ENCODE assay signal across 21 cellular contexts in the genomic region with DNA sequence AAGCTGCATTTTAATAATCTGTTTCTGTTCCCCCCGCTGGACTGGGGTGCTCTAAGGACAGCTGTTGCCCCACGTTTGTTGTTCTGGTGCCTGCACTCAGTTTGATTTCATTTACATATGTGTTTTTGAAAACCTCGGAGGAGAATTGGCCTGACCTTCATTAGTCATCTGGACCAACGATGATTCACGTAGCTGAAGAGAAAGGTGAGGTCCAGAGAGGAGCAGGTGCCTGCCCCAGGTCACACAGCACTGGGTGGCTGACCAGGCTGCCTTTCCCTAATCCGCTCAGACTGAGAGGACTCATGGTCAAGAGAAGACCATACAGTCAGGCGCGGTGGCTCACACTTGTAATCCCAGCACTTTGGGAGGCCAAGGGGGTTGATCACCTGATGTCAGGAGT. TPM values are rescaled to one million over a fixed set of nuclear protein-coding genes. Genes with fewer than 3 reads are reported as not detected.
DNase-seq lines count a peak whose midpoint lies in the region; ATAC-seq, FAIRE-seq and TF ChIP-seq lines count a peak whose summit lies in the region.
"Had no signal": no experiment of that assay in that cellular context is flagged by ENCODE, and none has a peak within 500 bp of the region (broad histone marks: within the 10 kb centered on the region; RNA-seq: fewer than 3 reads in every experiment).

No MANE protein-coding gene starts in this region.

- H3K9me3 ChIP-seq in A549 = no peaks in the 10 kb centered on the region
- H3K9me3 ChIP-seq in breast epithelium = no peaks in the 10 kb centered on the region
- H3K9me3 ChIP-seq: Peyer's patch, tibial nerve had no signal

- TF ChIP-seq CTCF in A549 (IDR thresholded peaks at IDR 0.05) (no peak), breast epithelium (IDR thresholded peaks at IDR 0.05) (no peak), osteocyte (IDR thresholded peaks at IDR 0.05) (no peak)

- H3K27me3 ChIP-seq in breast epithelium = no peaks in the 10 kb centered on the region
- H3K27me3 ChIP-seq: tibial nerve had no signal

- FAIRE-seq in A549 (lab: Jason Lieb, UNC) = no peak
- FAIRE-seq: GM12878 had no signal

- TF ChIP-seq POLR2A in A549 (IDR thresholded peaks at IDR 0.05; ENCODE audit: low read length) (no peak), breast epithelium (IDR thresholded peaks at IDR 0.05) (no peak)

- ATAC-seq in A549 = no peak
- ATAC-seq: GM12878 had no signal

- no peaks in the 10 kb centered on the region for H3K9me3 Mint-ChIP-seq in osteocyte (ENCODE audit: unreplicated experiment)
- H3K9me3 Mint-ChIP-seq in activated naive CD8-positive, alpha-beta T cell treated with anti-CD3 and anti-CD28 coated beads for 36 hours = no peaks in the 10 kb centered on the region
- no peaks in the 10 kb centered on the region for H3K9me3 Mint-ChIP-seq in activated T-helper 1 cell treated with anti-CD3 and anti-CD28 coated beads, Interleukin-12 subunit alpha, Interleukin-12 subunit beta, Interleukin-2, Interleukin-4 antibody, amounts not matched to agents 30 ng/mL and 10 ng/mL and 1 ng/mL, durations not matched to agents 14 hours and 24 hours and 36 hours
- H3K9me3 Mint-ChIP-seq: CD8-positive, alpha-beta memory T cell; memory B cell; neural crest cell had no signal

- WGBS in A549 (ENCODE audit: missing lambda C conversion rate) = 59% methylated on average over 7 of the region's 8 CpGs

- no peaks in the 10 kb centered on the region for H3K36me3 ChIP-seq in breast epithelium
- H3K36me3 ChIP-seq: Peyer's patch, tibial nerve had no signal

- H3K4me3 ChIP-seq in A549 (no peak overlapping the region), breast epithelium (no peak overlapping the region)
- H3K4me3 ChIP-seq: GM12878, Peyer's patch, tibial nerve had no signal

- no peak for DNase-seq in A549 (ENCODE audit: low read depth in 1 of 2, low spot score in 1 of 2)
- peak; percentile 50 for DNase-seq in LHCN-M2 (ENCODE audit: low read depth)
- DNase-seq in breast epithelium (ENCODE audit: low spot score in 2 of 2) = no peak
- no peak for DNase-seq in osteocyte (ENCODE audit: extremely low spot score, unreplicated experiment)
- no peak for DNase-seq in occipital lobe (lab: John Stamatoyannopoulos, UW)
- DNase-seq in NCI-H1417 (lab: John Stamatoyannopoulos, UW) = no peak
- no peak for DNase-seq in activated naive CD8-positive, alpha-beta T cell treated with anti-CD3 and anti-CD28 coated beads for 36 hours
- DNase-seq in activated T-helper 1 cell treated with anti-CD3 and anti-CD28 coated beads, Interleukin-12 subunit alpha, Interleukin-12 subunit beta, Interleukin-2, Interleukin-4 antibody, amounts not matched to agents 30 ng/mL and 10 ng/mL and 1 ng/mL, durations not matched to agents 14 hours and 24 hours and 36 hours (ENCODE audit: low spot score) = no peak
- DNase-seq: activated CD4-positive, CD25-positive, alpha-beta regulatory T cell; activated naive CD4-positive, alpha-beta T cell; CD8-positive, alpha-beta memory T cell; effector CD8-positive, alpha-beta T cell; NCI-H2107; NCI-H69; stimulated activated CD4-positive, alpha-beta T cell treated with anti-CD3 and anti-CD28 coated beads, Interleukin-4, amount 100 ng/mL, for 4 hours had no signal

- CTCF ChIA-PET in A549 (lab: Yijun Ruan, JAX) = interaction anchor here (0.8 to 1.7 kb wide), 3 partner anchors 12 to 46 kb away, joined by 4 to 9 read pairs (median 6); a partner anchor contains a TSS

- intact Hi-C loops in breast epithelium (cut with DNase I; ENCODE audit: low total_unique reads) = no loop called here
- intact Hi-C loops in activated T-helper 1 cell treated with anti-CD3 and anti-CD28 coated beads, Interleukin-12 subunit alpha, Interleukin-12 subunit beta, Interleukin-2, Interleukin-4 antibody, amounts not matched to agents 30 ng/mL and 10 ng/mL and 1 ng/mL, durations not matched to agents 14 hours and 24 hours and 36 hours (cut with micrococcal nuclease) = no loop called here

- peaks cover 61% of the 10 kb centered on the region for H3K4me1 ChIP-seq in A549
- no peaks in the 10 kb centered on the region for H3K4me1 ChIP-seq in breast epithelium
- H3K4me1 ChIP-seq: Peyer's patch had no signal

- H3K27ac Mint-ChIP-seq in osteocyte (ENCODE audit: unreplicated experiment) = peak overlapping the region; percentile 91
- no peak overlapping the region for H3K27ac Mint-ChIP-seq in activated naive CD8-positive, alpha-beta T cell treated with anti-CD3 and anti-CD28 coated beads for 36 hours
- no peak overlapping the region for H3K27ac Mint-ChIP-seq in activated T-helper 1 cell treated with anti-CD3 and anti-CD28 coated beads, Interleukin-12 subunit alpha, Interleukin-12 subunit beta, Interleukin-2, Interleukin-4 antibody, amounts not matched to agents 30 ng/mL and 10 ng/mL and 1 ng/mL, durations not matched to agents 14 hours and 24 hours and 36 hours
- H3K27ac Mint-ChIP-seq: CD8-positive, alpha-beta memory T cell; memory B cell had no signal

- H3K27ac ChIP-seq in A549 (peak overlapping the region; percentile 65 to 82; a peak in 5 of 6 replicates), breast epithelium (peak overlapping the region; percentile 10 to 19)

- no peak overlapping the region for H3K4me3 Mint-ChIP-seq in osteocyte (ENCODE audit: unreplicated experiment)
- H3K4me3 Mint-ChIP-seq in activated naive CD8-positive, alpha-beta T cell treated with anti-CD3 and anti-CD28 coated beads for 36 hours = no peak overlapping the region
- H3K4me3 Mint-ChIP-seq in activated T-helper 1 cell treated with anti-CD3 and anti-CD28 coated beads, Interleukin-12 subunit alpha, Interleukin-12 subunit beta, Interleukin-2, Interleukin-4 antibody, amounts not matched to agents 30 ng/mL and 10 ng/mL and 1 ng/mL, durations not matched to agents 14 hours and 24 hours and 36 hours = no peak overlapping the region
- H3K4me3 Mint-ChIP-seq: CD8-positive, alpha-beta memory T cell; memory B cell; neural crest cell had no signal

- no peaks in the 10 kb centered on the region for H3K36me3 Mint-ChIP-seq in osteocyte (ENCODE audit: unreplicated experiment)
- H3K36me3 Mint-ChIP-seq in activated naive CD8-positive, alpha-beta T cell treated with anti-CD3 and anti-CD28 coated beads for 36 hours = no peaks in the 10 kb centered on the region
- H3K36me3 Mint-ChIP-seq in activated T-helper 1 cell treated with anti-CD3 and anti-CD28 coated beads, Interleukin-12 subunit alpha, Interleukin-12 subunit beta, Interleukin-2, Interleukin-4 antibody, amounts not matched to agents 30 ng/mL and 10 ng/mL and 1 ng/mL, durations not matched to agents 14 hours and 24 hours and 36 hours (ENCODE audit: low read depth) = no peaks in the 10 kb centered on the region
- H3K36me3 Mint-ChIP-seq: CD8-positive, alpha-beta memory T cell; memory B cell had no signal

- H3K27me3 Mint-ChIP-seq in osteocyte (ENCODE audit: unreplicated experiment) = no peaks in the 10 kb centered on the region
- peaks cover 28% of the 10 kb centered on the region for H3K27me3 Mint-ChIP-seq in activated naive CD8-positive, alpha-beta T cell treated with anti-CD3 and anti-CD28 coated beads for 36 hours
- peaks cover 21% of the 10 kb centered on the region for H3K27me3 Mint-ChIP-seq in activated T-helper 1 cell treated with anti-CD3 and anti-CD28 coated beads, Interleukin-12 subunit alpha, Interleukin-12 subunit beta, Interleukin-2, Interleukin-4 antibody, amounts not matched to agents 30 ng/mL and 10 ng/mL and 1 ng/mL, durations not matched to agents 14 hours and 24 hours and 36 hours (ENCODE audit: insufficient read depth)

- POLR2A ChIA-PET in A549 (lab: Yijun Ruan, JAX) = no interaction called here

- TF ChIP-seq RAD21 in A549 (conservative IDR thresholded peaks at IDR 0.05 in 1 of 2, IDR thresholded peaks at IDR 0.05 in 1 of 2) = no peak

- no peak for TF ChIP-seq EP300 in A549 (IDR thresholded peaks at IDR 0.05)

- H3K4me1 Mint-ChIP-seq in osteocyte (ENCODE audit: unreplicated experiment) = peaks cover 80% of the 10 kb centered on the region
- H3K4me1 Mint-ChIP-seq in activated naive CD8-positive, alpha-beta T cell treated with anti-CD3 and anti-CD28 coated beads for 36 hours = peaks cover 5% of the 10 kb centered on the region
- H3K4me1 Mint-ChIP-seq in activated T-helper 1 cell treated with anti-CD3 and anti-CD28 coated beads, Interleukin-12 subunit alpha, Interleukin-12 subunit beta, Interleukin-2, Interleukin-4 antibody, amounts not matched to agents 30 ng/mL and 10 ng/mL and 1 ng/mL, durations not matched to agents 14 hours and 24 hours and 36 hours (ENCODE audit: low read depth) = peaks cover 5% of the 10 kb centered on the region
- H3K4me1 Mint-ChIP-seq: CD8-positive, alpha-beta memory T cell; memory B cell had no signal

- H3K4me2 ChIP-seq in A549 = no peak overlapping the region; the same call in 2 of the 3 replicates

RNA-seq across cellular contexts. Expression of a gene that starts 3.8 kb away (rescaled TPM):
- polyA plus RNA-seq in A549 (2011; rRNA removed) = 0.45 and 0.54 TPM in 2 replicates
- polyA plus RNA-seq in A549 (2012; cell fraction: cytosol; rRNA removed) = 0.62 and 0.89 TPM in 2 replicates
- 1.3 and 1.5 TPM in 2 replicates for polyA plus RNA-seq in A549 (2012; cell fraction: nucleus; rRNA removed)
- 1.7 to 2.8 TPM (median 2.6 TPM) in 3 replicates for polyA plus RNA-seq in A549 (2017; fragmentation: RNase III; extraction: RNeasy Plus Mini Kit Qiagen cat#74134 plus additional on column Dnase treatment)
- polyA minus RNA-seq in A549 (2011; rRNA and poly(A)+ RNA removed) = 0.17 and 0.54 TPM in 2 replicates
- 0.77 and 0.92 TPM in 2 replicates for total RNA-seq in LHCN-M2 (2014; rRNA removed)
- 12.5 TPM for polyA plus RNA-seq in LHCN-M2 (2012)
- total RNA-seq in breast epithelium = 1 to 10 TPM in 2 of 3 donors, not detected in 1; 1.6 to 1.9 TPM
- total RNA-seq in osteocyte = 5.2 and 5.3 TPM in 2 replicates
- total RNA-seq in occipital lobe = 9.4 TPM
- total RNA-seq in activated naive CD8-positive, alpha-beta T cell treated with anti-CD3 and anti-CD28 coated beads for 36 hours = not detected
- not detected in 2 replicates for total RNA-seq in activated T-helper 1 cell treated with anti-CD3 and anti-CD28 coated beads, Interleukin-12 subunit alpha, Interleukin-12 subunit beta, Interleukin-2, Interleukin-4 antibody, amounts not matched to agents 30 ng/mL and 10 ng/mL and 1 ng/mL, durations not matched to agents 14 hours and 24 hours and 36 hours
- total RNA-seq: CD8-positive, alpha-beta memory T cell; T-helper 1 cell treated with Interleukin-12 subunit alpha and Interleukin-12 subunit beta and Interleukin-4 antibody, amounts not matched to agents 30 ng/mL and 1 ng/mL, for 36 hours had no signal
- polyA plus RNA-seq: CD8-positive, alpha-beta memory T cell; GM12878 had no signal

RNA-seq across cellular contexts. Expression of a gene that starts 20.3 kb away (rescaled TPM):
- 24.5 and 26.0 TPM in 2 replicates for polyA plus RNA-seq in A549 (2011; rRNA removed)
- polyA plus RNA-seq in A549 (2012; cell fraction: cytosol; rRNA removed) = 50.6 TPM in 2 replicates
- polyA plus RNA-seq in A549 (2012; cell fraction: nucleus; rRNA removed) = 37.0 and 41.9 TPM in 2 replicates
- 26.1 to 27.7 TPM (median 27.5 TPM) in 3 replicates for polyA plus RNA-seq in A549 (2017; fragmentation: RNase III; extraction: RNeasy Plus Mini Kit Qiagen cat#74134 plus additional on column Dnase treatment)
- polyA minus RNA-seq in A549 (2011; rRNA and poly(A)+ RNA removed) = 19.9 and 33.9 TPM in 2 replicates
- total RNA-seq in LHCN-M2 (2014; rRNA removed) = 20.0 and 20.6 TPM in 2 replicates
- 41.7 TPM for polyA plus RNA-seq in LHCN-M2 (2012)
- 10 to 100 TPM; 18.2 to 26.5 (median 20.2) TPM for total RNA-seq in breast epithelium
- 38.2 and 39.7 TPM in 2 replicates for total RNA-seq in osteocyte
- 23.7 TPM for total RNA-seq in occipital lobe
- 10 to 100 TPM; 69.2 to 70.1 TPM for total RNA-seq in activated naive CD8-positive, alpha-beta T cell treated with anti-CD3 and anti-CD28 coated beads for 36 hours
- total RNA-seq in activated T-helper 1 cell treated with anti-CD3 and anti-CD28 coated beads, Interleukin-12 subunit alpha, Interleukin-12 subunit beta, Interleukin-2, Interleukin-4 antibody, amounts not matched to agents 30 ng/mL and 10 ng/mL and 1 ng/mL, durations not matched to agents 14 hours and 24 hours and 36 hours = 51.8 and 52.0 TPM in 2 replicates

RNA-seq across cellular contexts. Expression of a gene that starts 25.1 kb away (rescaled TPM):
- 26.2 and 28.7 TPM in 2 replicates for polyA plus RNA-seq in A549 (2011; rRNA removed)
- 35.3 and 38.7 TPM in 2 replicates for polyA plus RNA-seq in A549 (2012; cell fraction: cytosol; rRNA removed)
- polyA plus RNA-seq in A549 (2012; cell fraction: nucleus; rRNA removed) = 55.2 and 65.3 TPM in 2 replicates
- polyA plus RNA-seq in A549 (2017; fragmentation: RNase III; extraction: RNeasy Plus Mini Kit Qiagen cat#74134 plus additional on column Dnase treatment) = 21.3 to 25.1 TPM (median 23.5 TPM) in 3 replicates
- polyA minus RNA-seq in A549 (2011; rRNA and poly(A)+ RNA removed) = 16.5 and 18.0 TPM in 2 replicates
- total RNA-seq in LHCN-M2 (2014; rRNA removed) = 29.9 and 34.4 TPM in 2 replicates
- 93.4 TPM for polyA plus RNA-seq in LHCN-M2 (2012)
- total RNA-seq in breast epithelium = 10 to 100 TPM; 42.7 to 74.1 (median 48.5) TPM
- 49.7 and 49.8 TPM in 2 replicates for total RNA-seq in osteocyte
- 17.2 TPM for total RNA-seq in occipital lobe
- 10 to 100 TPM; 24.3 to 26.9 TPM for total RNA-seq in activated naive CD8-positive, alpha-beta T cell treated with anti-CD3 and anti-CD28 coated beads for 36 hours
- 21.4 and 22.6 TPM in 2 replicates for total RNA-seq in activated T-helper 1 cell treated with anti-CD3 and anti-CD28 coated beads, Interleukin-12 subunit alpha, Interleukin-12 subunit beta, Interleukin-2, Interleukin-4 antibody, amounts not matched to agents 30 ng/mL and 10 ng/mL and 1 ng/mL, durations not matched to agents 14 hours and 24 hours and 36 hours

RNA-seq across cellular contexts. Expression of a gene that starts 56.3 kb away (rescaled TPM):
- polyA plus RNA-seq in A549 (2011; rRNA removed) (19.4 and 22.7 TPM in 2 replicates), A549 (2017; fragmentation: RNase III; extraction: RNeasy Plus Mini Kit Qiagen cat#74134 plus additional on column Dnase treatment) (13.9 to 17.1 TPM (median 14.9 TPM) in 3 replicates)
- polyA plus RNA-seq in A549 (2012; cell fraction: cytosol; rRNA removed) = 10.0 and 14.7 TPM in 2 replicates
- 16.4 and 20.8 TPM in 2 replicates for polyA plus RNA-seq in A549 (2012; cell fraction: nucleus; rRNA removed)
- polyA minus RNA-seq in A549 (2011; rRNA and poly(A)+ RNA removed) = 24.7 and 24.9 TPM in 2 replicates
- total RNA-seq in LHCN-M2 (2014; rRNA removed) (26.2 and 26.6 TPM in 2 replicates), breast epithelium (10 to 100 TPM; 17.0 to 23.5 (median 21.0) TPM), osteocyte (26.2 and 29.9 TPM in 2 replicates), occipital lobe (18.1 TPM)
- 17.5 TPM for polyA plus RNA-seq in LHCN-M2 (2012)
- 10 to 100 TPM; 67.0 to 78.8 TPM for total RNA-seq in activated naive CD8-positive, alpha-beta T cell treated with anti-CD3 and anti-CD28 coated beads for 36 hours
- total RNA-seq in activated T-helper 1 cell treated with anti-CD3 and anti-CD28 coated beads, Interleukin-12 subunit alpha, Interleukin-12 subunit beta, Interleukin-2, Interleukin-4 antibody, amounts not matched to agents 30 ng/mL and 10 ng/mL and 1 ng/mL, durations not matched to agents 14 hours and 24 hours and 36 hours = 84.8 and 86.4 TPM in 2 replicates

RNA-seq across cellular contexts. Expression of a gene that starts 56.5 kb away (rescaled TPM):
- 139 and 189 TPM in 2 replicates for polyA plus RNA-seq in A549 (2011; rRNA removed)
- polyA plus RNA-seq in A549 (2012; cell fraction: cytosol; rRNA removed) = 121 and 126 TPM in 2 replicates
- polyA plus RNA-seq in A549 (2012; cell fraction: nucleus; rRNA removed) = 84.5 and 142 TPM in 2 replicates
- polyA plus RNA-seq in A549 (2017; fragmentation: RNase III; extraction: RNeasy Plus Mini Kit Qiagen cat#74134 plus additional on column Dnase treatment) = 556 to 624 TPM (median 577 TPM) in 3 replicates
- polyA minus RNA-seq in A549 (2011; rRNA and poly(A)+ RNA removed) = 119 and 140 TPM in 2 replicates
- total RNA-seq in LHCN-M2 (2014; rRNA removed) = 475 and 477 TPM in 2 replicates
- 373 TPM for polyA plus RNA-seq in LHCN-M2 (2012)
- total RNA-seq in breast epithelium = 100 to 1,000 TPM; 194 to 232 (median 220) TPM
- 211 and 218 TPM in 2 replicates for total RNA-seq in osteocyte
- total RNA-seq in occipital lobe = 208 TPM
- total RNA-seq in activated naive CD8-positive, alpha-beta T cell treated with anti-CD3 and anti-CD28 coated beads for 36 hours = 100 to 1,000 TPM; 498 to 502 TPM
- 367 and 368 TPM in 2 replicates for total RNA-seq in activated T-helper 1 cell treated with anti-CD3 and anti-CD28 coated beads, Interleukin-12 subunit alpha, Interleukin-12 subunit beta, Interleukin-2, Interleukin-4 antibody, amounts not matched to agents 30 ng/mL and 10 ng/mL and 1 ng/mL, durations not matched to agents 14 hours and 24 hours and 36 hours
